Comparison of ENCODE assay signal across 35 cellular contexts in genomic region chr3:140430494-140430893, GRCh38.
"Had no signal": no experiment of that assay in that cellular context is flagged by ENCODE, and none has a peak within 500 bp of the region (broad histone marks: within the 10 kb centered on the region; RNA-seq: fewer than 3 reads in every experiment).

No MANE protein-coding gene starts in this region.

- H3K27me3 ChIP-seq: MG63 had no signal

- H3K4me2 ChIP-seq: KMS-11 had no signal

- H3K36me3 ChIP-seq: MG63 had no signal

- H3K4me3 ChIP-seq: MG63 had no signal

- H3K27ac ChIP-seq: KMS-11 had no signal

- DNase-seq: Karpas-422, Kasumi-1, KG1, MG63, MM.1S, MV-4-11, NCI-H1048, NCI-H1092, NCI-H1092 treated with DMSO at 0.1 percent for 48 hours, NCI-H1105, NCI-H1105 treated with DMSO at 0.1 percent for 48 hours, NCI-H1417, NCI-H1417 treated with DMSO at 0.1 percent for 48 hours, NCI-H1436, NCI-H1436 treated with DMSO at 0.1 percent for 48 hours, NCI-H146, NCI-H1694, NCI-H1694 treated with DMSO at 0.1 percent for 48 hours, NCI-H187, NCI-H187 treated with DMSO at 0.1 percent for 48 hours, NCI-H1930, NCI-H2029, NCI-H2029 treated with DMSO at 0.1 percent for 48 hours, NCI-H2081, NCI-H2081 treated with DMSO at 0.1 percent for 48 hours, NCI-H2107, NCI-H2171, NCI-H2171 treated with DMSO at 0.1 percent for 48 hours, NCI-H2227 treated with DMSO at 0.1 percent for 48 hours, NCI-H226, NCI-H345, NCI-H446, NCI-H446 treated with DMSO at 0.1 percent for 48 hours, NCI-H510A had no signal

- H3K9me3 ChIP-seq: MG63 had no signal
